Comparison of ENCODE assay signal across 23 cellular contexts in the genomic region with DNA sequence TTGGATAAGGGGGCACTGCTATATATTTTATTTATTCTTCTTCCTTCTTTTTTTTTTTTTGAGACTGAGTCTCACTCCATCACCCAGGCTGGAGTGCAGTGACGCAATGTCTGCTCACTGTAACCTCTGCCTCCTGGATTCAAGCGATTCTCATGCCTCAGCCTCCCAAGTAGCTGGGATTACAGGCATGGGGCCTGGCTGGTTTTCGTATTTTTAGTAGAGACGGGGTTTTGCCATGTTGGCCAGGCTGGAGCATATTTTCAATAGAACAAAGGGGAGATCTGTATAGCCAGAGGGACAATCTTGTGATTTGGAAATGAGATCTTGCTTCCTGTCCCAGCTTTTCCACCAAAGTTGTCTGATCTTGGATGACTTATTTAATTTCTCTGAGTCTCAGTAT.
DNase-seq lines count a peak whose midpoint lies in the region; ATAC-seq and TF ChIP-seq lines count a peak whose summit lies in the region.
"Had no signal": no experiment of that assay in that cellular context is flagged by ENCODE, and none has a peak within 500 bp of the region (broad histone marks: within the 10 kb centered on the region; RNA-seq: fewer than 3 reads in every experiment).

No MANE protein-coding gene starts in this region.

- peaks cover 0 to 36% of the 10 kb centered on the region in 2 donors for H3K36me3 ChIP-seq in gastroesophageal sphincter

- no peak for TF ChIP-seq POLR2A in gastroesophageal sphincter (IDR thresholded peaks at IDR 0.05)

- CTCF ChIA-PET in RWPE1 (lab: Yijun Ruan, JAX) = no interaction called here

- H3K4me3 ChIP-seq in gastroesophageal sphincter = no peak overlapping the region
- H3K4me3 ChIP-seq: BLaER1 treated with 17β-estradiol and CSF1 and Interleukin-3, amounts not matched to agents 10 nM and 100 nM; GM12878; PC-9 had no signal

- POLR2A ChIA-PET in RWPE1 (lab: Yijun Ruan, JAX; ENCODE audit: low non-redundant PET) = no interaction called here

- H3K27ac ChIP-seq in gastroesophageal sphincter (no peak overlapping the region), RWPE1 (no peak overlapping the region)
- H3K27ac ChIP-seq: BLaER1 treated with 17β-estradiol and CSF1 and Interleukin-3, amounts not matched to agents 10 nM and 100 nM; PC-9 had no signal

- ATAC-seq in gastroesophageal sphincter (peak; percentile 17), HG03139 (IDR thresholded peaks at IDR 0.05; ENCODE audit: unreplicated experiment) (no peak)
- ATAC-seq: GM12878, SK-N-SH treated with all-trans-retinoic acid at 6 μM for 48 hours had no signal

- no peaks in the 10 kb centered on the region for H3K27me3 ChIP-seq in gastroesophageal sphincter
- H3K27me3 ChIP-seq: BLaER1 treated with 17β-estradiol and CSF1 and Interleukin-3, amounts not matched to agents 10 nM and 100 nM had no signal

- DNase-seq in SK-MEL-5 (ENCODE audit: low read depth, low spot score) = peak; percentile 38
- DNase-seq in ecto neural progenitor cell (ENCODE audit: low spot score) = peak; percentile 7
- DNase-seq in NCI-H2107 treated with DMSO at 0.1 percent for 48 hours (lab: John Stamatoyannopoulos, UW; ENCODE audit: unreplicated experiment) = no peak
- no peak for DNase-seq in T-helper 2 cell
- no peak for DNase-seq in RWPE1 (ENCODE audit: low spot score)
- DNase-seq: CD4-positive, alpha-beta memory T cell; DND-41; GOT3; Kasumi-1; NCI-H1048; NCI-H1417 treated with DMSO at 0.1 percent for 48 hours; NCI-H1930; NCI-H2227 treated with DMSO at 0.1 percent for 48 hours; NCI-H510A; NCI-H748 treated with DMSO at 0.1 percent for 48 hours; PC-9; RPMI8226; SIG-M5 had no signal

- no peak for TF ChIP-seq CTCF in gastroesophageal sphincter (IDR thresholded peaks at IDR 0.05)
- TF ChIP-seq CTCF in RWPE1 (conservative IDR thresholded peaks at IDR 0.05; ENCODE audit: low read depth) = no peak

- 48 to 67% methylated on average over 1 to 3 of the region's 4 CpGs for WGBS in gastroesophageal sphincter (ENCODE audit: low coverage in 1 of 2), 2 donors

- TF ChIP-seq EP300 in gastroesophageal sphincter (IDR thresholded peaks at IDR 0.05) = no peak

- H3K4me1 ChIP-seq in gastroesophageal sphincter = no peaks in the 10 kb centered on the region

- in situ Hi-C loops in SK-MEL-5 (cut with HindIII; ENCODE audit: low pct_unique_long_range_greater_than_20kb, low sequenced_read_pairs) = no loop called here

- no peaks in the 10 kb centered on the region for H3K9me3 ChIP-seq in gastroesophageal sphincter
- H3K9me3 ChIP-seq: BLaER1 treated with 17β-estradiol and CSF1 and Interleukin-3, amounts not matched to agents 10 nM and 100 nM had no signal

Comparison
In these comparisons a context has a peak if more than half of its experiments do, and no peak if none do; other contexts are left out.
1. DNase-seq: peak in SK-MEL-5 (single experiment) and ecto neural progenitor cell (single experiment); none in NCI-H2107 treated with DMSO at 0.1 percent for 48 hours (single experiment), T-helper 2 cell (0 of 5) and RWPE1 (single experiment).